In the genomic region with DNA sequence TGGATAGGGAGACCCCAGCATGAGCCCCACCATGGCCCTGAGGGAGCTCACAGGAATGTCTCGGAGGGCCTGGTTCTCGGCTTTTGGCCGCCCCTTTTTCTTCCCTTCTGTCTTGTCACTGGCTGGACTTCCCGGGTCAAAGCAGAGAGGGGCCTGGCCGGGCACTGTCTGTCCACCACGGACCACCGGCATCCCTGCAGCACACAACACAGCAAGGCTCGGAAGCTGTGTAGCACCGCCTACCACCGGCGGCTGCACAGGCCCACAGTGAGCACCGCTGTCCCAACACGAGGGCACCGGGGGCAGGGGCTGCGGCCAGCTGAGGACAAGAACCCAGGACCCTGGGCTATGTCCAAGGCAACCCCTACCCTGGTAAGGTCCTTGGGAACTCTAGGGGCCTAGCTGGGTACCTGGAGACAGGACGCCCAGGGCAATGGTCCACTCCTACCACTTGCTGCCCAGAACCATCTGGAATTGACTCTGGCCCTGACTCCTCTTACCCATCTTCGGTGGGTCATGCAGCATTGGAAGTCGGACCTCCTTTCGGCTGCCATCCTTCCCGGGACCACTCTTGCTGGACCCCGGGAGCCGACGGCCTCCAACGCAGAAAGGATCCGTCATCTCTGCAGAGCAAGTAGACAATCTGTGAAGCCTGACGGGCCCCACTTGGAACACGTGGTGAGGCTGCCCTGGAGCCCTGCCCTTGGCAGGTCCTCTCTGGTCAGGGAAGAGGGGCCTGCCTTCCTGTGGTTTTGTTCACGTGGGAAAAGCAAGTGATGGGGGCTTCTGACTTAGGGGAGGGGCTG, we compare ENCODE assay signal across 1 cellular context.
TF ChIP-seq lines count a peak whose summit lies in the region.

No MANE protein-coding gene starts in this region.

TF ChIP-seq in HepG2, 621 proteins besides CTCF, POLR2A, EP300 and RAD21 (continued from another document and continues in another):
- TF ChIP-seq ZNF605 (CRISPR knock-in tag; IDR thresholded peaks at IDR 0.05) (0 out of 2 replicates have a peak, but pooled peaks have one; percentile 15), ATF3 (CRISPR knock-in tag; IDR thresholded peaks at IDR 0.05) (no peak), ZNF547 (CRISPR knock-in tag; IDR thresholded peaks at IDR 0.05) (no peak), GMEB2 (CRISPR knock-in tag; IDR thresholded peaks at IDR 0.05; ENCODE audit: low read depth) (no peak), MYNN (CRISPR knock-in tag; IDR thresholded peaks at IDR 0.05; ENCODE audit: low read depth) (no peak), MNT (IDR thresholded peaks at IDR 0.05) (no peak), SAP130 (CRISPR knock-in tag; IDR thresholded peaks at IDR 0.05; ENCODE audit: low read depth) (no peak), RFX1 (IDR thresholded peaks at IDR 0.05) (no peak), ZNF20 (CRISPR knock-in tag; IDR thresholded peaks at IDR 0.05) (no peak), SMARCC2 (IDR thresholded peaks at IDR 0.05) (no peak), NFAT5 (CRISPR knock-in tag; IDR thresholded peaks at IDR 0.05) (no peak), ZNF720 (CRISPR knock-in tag; IDR thresholded peaks at IDR 0.05) (no peak), RFXANK (CRISPR knock-in tag; IDR thresholded peaks at IDR 0.05) (no peak), SALL1 (CRISPR knock-in tag; IDR thresholded peaks at IDR 0.05) (no peak), ZNF776 (CRISPR knock-in tag; IDR thresholded peaks at IDR 0.05) (no peak), MAZ (IDR thresholded peaks at IDR 0.05; ENCODE audit: borderline replicate concordance, low read depth, low read length) (no peak), MAZ (CRISPR knock-in tag; IDR thresholded peaks at IDR 0.05; ENCODE audit: low read depth) (no peak), STAT5B (CRISPR knock-in tag; IDR thresholded peaks at IDR 0.05) (no peak), EHMT2 (IDR thresholded peaks at IDR 0.05; ENCODE audit: borderline replicate concordance, low read depth, low read length) (no peak), ZBTB7A (CRISPR knock-in tag; IDR thresholded peaks at IDR 0.05) (no peak), PLSCR1 (CRISPR knock-in tag; IDR thresholded peaks at IDR 0.05; ENCODE audit: borderline replicate concordance) (no peak), ZMYM3 (CRISPR knock-in tag; IDR thresholded peaks at IDR 0.05) (no peak), MXD3 (CRISPR knock-in tag; IDR thresholded peaks at IDR 0.05) (no peak), PITX1 (CRISPR knock-in tag; IDR thresholded peaks at IDR 0.05) (0 out of 2 replicates have a peak, but pooled peaks have one; percentile 22), HOMEZ (CRISPR knock-in tag; IDR thresholded peaks at IDR 0.05; ENCODE audit: low read depth) (no peak), ZFYVE20 (CRISPR knock-in tag; IDR thresholded peaks at IDR 0.05; ENCODE audit: borderline replicate concordance, low read depth) (no peak)
- TF ChIP-seq, protein P1, sequence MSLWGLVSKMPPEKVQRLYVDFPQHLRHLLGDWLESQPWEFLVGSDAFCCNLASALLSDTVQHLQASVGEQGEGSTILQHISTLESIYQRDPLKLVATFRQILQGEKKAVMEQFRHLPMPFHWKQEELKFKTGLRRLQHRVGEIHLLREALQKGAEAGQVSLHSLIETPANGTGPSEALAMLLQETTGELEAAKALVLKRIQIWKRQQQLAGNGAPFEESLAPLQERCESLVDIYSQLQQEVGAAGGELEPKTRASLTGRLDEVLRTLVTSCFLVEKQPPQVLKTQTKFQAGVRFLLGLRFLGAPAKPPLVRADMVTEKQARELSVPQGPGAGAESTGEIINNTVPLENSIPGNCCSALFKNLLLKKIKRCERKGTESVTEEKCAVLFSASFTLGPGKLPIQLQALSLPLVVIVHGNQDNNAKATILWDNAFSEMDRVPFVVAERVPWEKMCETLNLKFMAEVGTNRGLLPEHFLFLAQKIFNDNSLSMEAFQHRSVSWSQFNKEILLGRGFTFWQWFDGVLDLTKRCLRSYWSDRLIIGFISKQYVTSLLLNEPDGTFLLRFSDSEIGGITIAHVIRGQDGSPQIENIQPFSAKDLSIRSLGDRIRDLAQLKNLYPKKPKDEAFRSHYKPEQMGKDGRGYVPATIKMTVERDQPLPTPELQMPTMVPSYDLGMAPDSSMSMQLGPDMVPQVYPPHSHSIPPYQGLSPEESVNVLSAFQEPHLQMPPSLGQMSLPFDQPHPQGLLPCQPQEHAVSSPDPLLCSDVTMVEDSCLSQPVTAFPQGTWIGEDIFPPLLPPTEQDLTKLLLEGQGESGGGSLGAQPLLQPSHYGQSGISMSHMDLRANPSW (CRISPR knock-in tag; IDR thresholded peaks at IDR 0.05; ENCODE audit: borderline replicate concordance) = no peak
- TF ChIP-seq, protein P2, sequence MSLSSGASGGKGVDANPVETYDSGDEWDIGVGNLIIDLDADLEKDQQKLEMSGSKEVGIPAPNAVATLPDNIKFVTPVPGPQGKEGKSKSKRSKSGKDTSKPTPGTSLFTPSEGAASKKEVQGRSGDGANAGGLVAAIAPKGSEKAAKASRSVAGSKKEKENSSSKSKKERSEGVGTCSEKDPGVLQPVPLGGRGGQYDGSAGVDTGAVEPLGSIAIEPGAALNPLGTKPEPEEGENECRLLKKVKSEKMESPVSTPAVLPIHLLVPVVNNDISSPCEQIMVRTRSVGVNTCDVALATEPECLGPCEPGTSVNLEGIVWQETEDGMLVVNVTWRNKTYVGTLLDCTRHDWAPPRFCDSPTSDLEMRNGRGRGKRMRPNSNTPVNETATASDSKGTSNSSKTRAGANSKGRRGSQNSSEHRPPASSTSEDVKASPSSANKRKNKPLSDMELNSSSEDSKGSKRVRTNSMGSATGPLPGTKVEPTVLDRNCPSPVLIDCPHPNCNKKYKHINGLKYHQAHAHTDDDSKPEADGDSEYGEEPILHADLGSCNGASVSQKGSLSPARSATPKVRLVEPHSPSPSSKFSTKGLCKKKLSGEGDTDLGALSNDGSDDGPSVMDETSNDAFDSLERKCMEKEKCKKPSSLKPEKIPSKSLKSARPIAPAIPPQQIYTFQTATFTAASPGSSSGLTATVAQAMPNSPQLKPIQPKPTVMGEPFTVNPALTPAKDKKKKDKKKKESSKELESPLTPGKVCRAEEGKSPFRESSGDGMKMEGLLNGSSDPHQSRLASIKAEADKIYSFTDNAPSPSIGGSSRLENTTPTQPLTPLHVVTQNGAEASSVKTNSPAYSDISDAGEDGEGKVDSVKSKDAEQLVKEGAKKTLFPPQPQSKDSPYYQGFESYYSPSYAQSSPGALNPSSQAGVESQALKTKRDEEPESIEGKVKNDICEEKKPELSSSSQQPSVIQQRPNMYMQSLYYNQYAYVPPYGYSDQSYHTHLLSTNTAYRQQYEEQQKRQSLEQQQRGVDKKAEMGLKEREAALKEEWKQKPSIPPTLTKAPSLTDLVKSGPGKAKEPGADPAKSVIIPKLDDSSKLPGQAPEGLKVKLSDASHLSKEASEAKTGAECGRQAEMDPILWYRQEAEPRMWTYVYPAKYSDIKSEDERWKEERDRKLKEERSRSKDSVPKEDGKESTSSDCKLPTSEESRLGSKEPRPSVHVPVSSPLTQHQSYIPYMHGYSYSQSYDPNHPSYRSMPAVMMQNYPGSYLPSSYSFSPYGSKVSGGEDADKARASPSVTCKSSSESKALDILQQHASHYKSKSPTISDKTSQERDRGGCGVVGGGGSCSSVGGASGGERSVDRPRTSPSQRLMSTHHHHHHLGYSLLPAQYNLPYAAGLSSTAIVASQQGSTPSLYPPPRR (CRISPR knock-in tag; IDR thresholded peaks at IDR 0.05; ENCODE audit: borderline replicate concordance) = 0 out of 2 replicates have a peak, but pooled peaks have one; percentile 31
- TF ChIP-seq, protein P3, sequence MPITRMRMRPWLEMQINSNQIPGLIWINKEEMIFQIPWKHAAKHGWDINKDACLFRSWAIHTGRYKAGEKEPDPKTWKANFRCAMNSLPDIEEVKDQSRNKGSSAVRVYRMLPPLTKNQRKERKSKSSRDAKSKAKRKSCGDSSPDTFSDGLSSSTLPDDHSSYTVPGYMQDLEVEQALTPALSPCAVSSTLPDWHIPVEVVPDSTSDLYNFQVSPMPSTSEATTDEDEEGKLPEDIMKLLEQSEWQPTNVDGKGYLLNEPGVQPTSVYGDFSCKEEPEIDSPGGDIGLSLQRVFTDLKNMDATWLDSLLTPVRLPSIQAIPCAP (CRISPR knock-in tag; IDR thresholded peaks at IDR 0.05; ENCODE audit: low read depth) = no peak
